ENCODE assay signal across 8 cellular contexts in genomic region chr2:96832751-96833507, GRCh38. TPM values are rescaled to one million over a fixed set of nuclear protein-coding genes. Genes with fewer than 3 reads are reported as not detected.
DNase-seq lines count a peak whose midpoint lies in the region; ATAC-seq and TF ChIP-seq lines count a peak whose summit lies in the region.

No MANE protein-coding gene starts in this region.

- H3K36me3 ChIP-seq in stomach smooth muscle (ENCODE audit: control insufficient read depth in 2 of 2, insufficient read depth in 2 of 2, low read length in 2 of 2), result peaks cover 41 to 53% of the 10 kb centered on the region in 2 donors

- CTCF ChIA-PET in activated B cell treated with CpG ODN at 0.5 μM for 24 hours (lab: Charles Lee), result interaction anchor here (0.7 kb wide), 1 partner anchor 57 kb away, joined by 3 read pairs; no protein-coding TSS in a partner anchor

- H3K9me3 ChIP-seq in iPS-18c (ENCODE audit: control insufficient read depth, insufficient read depth, low read length) (no peaks in the 10 kb centered on the region), stomach smooth muscle (ENCODE audit: control insufficient read depth in 2 of 2, low read length in 2 of 2) (no peaks in the 10 kb centered on the region)

- H3K27ac Mint-ChIP-seq in activated B cell treated with CpG ODN at 0.5 μM for 24 hours, result peak overlapping the region; percentile 50

- H3K9ac ChIP-seq in stomach smooth muscle (ENCODE audit: low read length in 2 of 2), result no peak overlapping the region

- POLR2A ChIA-PET in activated B cell treated with CpG ODN at 0.5 μM for 24 hours (lab: Charles Lee), result no interaction called here

- peak; percentile 37 for ATAC-seq in activated B cell treated with CpG ODN at 0.5 μM for 24 hours (ENCODE audit: low read depth)
- ATAC-seq in GM18907 (IDR thresholded peaks at IDR 0.05; ENCODE audit: unreplicated experiment), result no peak
- no peak for ATAC-seq in GM18498 (IDR thresholded peaks at IDR 0.05; ENCODE audit: unreplicated experiment)

- peaks cover 3% of the 10 kb centered on the region for H3K4me1 ChIP-seq in stomach smooth muscle (ENCODE audit: control insufficient read depth, insufficient read depth, low read length)

- no peaks in the 10 kb centered on the region for H3K27me3 ChIP-seq in stomach smooth muscle (ENCODE audit: control insufficient read depth in 1 of 2, insufficient read depth in 2 of 2, low read length in 2 of 2)

- H3K4me1 Mint-ChIP-seq in activated B cell treated with CpG ODN at 0.5 μM for 24 hours, result peaks cover 11% of the 10 kb centered on the region

- no peak overlapping the region for H3K4me3 ChIP-seq in LNCaP clone FGC (ENCODE audit: low read depth, low read length)
- peak overlapping the region; percentile 28; the same call in 1 of the 2 replicates for H3K4me3 ChIP-seq in iPS-18c (ENCODE audit: insufficient read depth, low read depth, low read length)
- no peak overlapping the region for H3K4me3 ChIP-seq in stomach smooth muscle (ENCODE audit: low read length in 2 of 2)

- no peak for TF ChIP-seq CTCF in LNCaP clone FGC (IDR thresholded peaks at IDR 0.05; ENCODE audit: control insufficient read depth, extremely low read depth, insufficient read depth)
- TF ChIP-seq CTCF in activated B cell treated with CpG ODN at 0.5 μM for 24 hours (IDR thresholded peaks at IDR 0.05), result no peak

- no peak overlapping the region for H3K4me3 Mint-ChIP-seq in activated B cell treated with CpG ODN at 0.5 μM for 24 hours

- H3K27me3 Mint-ChIP-seq in activated B cell treated with CpG ODN at 0.5 μM for 24 hours, result no peaks in the 10 kb centered on the region

- H3K27ac ChIP-seq in stomach smooth muscle (ENCODE audit: low read length), result peak overlapping the region; percentile 24

- intact Hi-C loops in activated B cell treated with CpG ODN at 0.5 μM for 24 hours (cut with micrococcal nuclease), result no loop called here

- peak; percentile 77 for DNase-seq in LNCaP clone FGC (ENCODE audit: low read depth)
- no peak for DNase-seq in activated B cell treated with CpG ODN at 0.5 μM for 24 hours
- no peak for DNase-seq in effector CD8-positive, alpha-beta T cell (lab: John Stamatoyannopoulos, UW)
- DNase-seq in HK-2 (ENCODE audit: unreplicated experiment), result no peak

- H3K9me3 Mint-ChIP-seq in activated B cell treated with CpG ODN at 0.5 μM for 24 hours, result no peaks in the 10 kb centered on the region

- H3K36me3 Mint-ChIP-seq in activated B cell treated with CpG ODN at 0.5 μM for 24 hours (ENCODE audit: low read depth), result peaks cover 71% of the 10 kb centered on the region

RNA-seq across cellular contexts. Expression of gene ANKRD23, which starts 10.9 kb away (rescaled TPM):
- 6.1 and 7.3 TPM in 2 replicates for total RNA-seq in activated B cell treated with CpG ODN at 0.5 μM for 24 hours

RNA-seq across cellular contexts. Expression of gene CNNM3, which starts 16.9 kb away (rescaled TPM):
- 19.0 and 20.3 TPM in 2 replicates for total RNA-seq in activated B cell treated with CpG ODN at 0.5 μM for 24 hours

RNA-seq across cellular contexts. Expression of gene ANKRD39, which starts 24.9 kb away (rescaled TPM):
- 12.7 and 12.9 TPM in 2 replicates for total RNA-seq in activated B cell treated with CpG ODN at 0.5 μM for 24 hours

RNA-seq across cellular contexts. Expression of gene SEMA4C, which starts 37.0 kb away (rescaled TPM):
- total RNA-seq in activated B cell treated with CpG ODN at 0.5 μM for 24 hours, result 0.34 and 0.55 TPM in 2 replicates
